Comparison of ENCODE assay signal across 11 cellular contexts in the genomic region with DNA sequence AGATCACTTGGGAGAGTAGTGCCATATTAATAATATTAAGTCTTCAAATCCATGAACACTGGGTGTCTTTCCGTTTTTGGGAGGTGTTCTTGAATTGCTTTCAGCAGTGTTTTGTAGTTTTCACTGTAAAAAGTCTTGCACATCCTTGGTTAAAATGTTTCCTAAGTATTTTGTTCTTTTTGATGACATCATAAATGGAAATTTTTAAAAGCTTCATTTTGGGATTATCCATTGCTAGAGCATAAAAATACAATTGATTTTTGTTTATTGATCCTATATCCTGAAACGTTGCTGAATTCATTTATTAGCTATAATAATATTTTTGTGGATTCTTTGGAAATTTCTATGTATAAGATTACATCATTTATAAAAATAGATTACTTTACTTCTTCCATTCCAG.
"Had no signal": no experiment of that assay in that cellular context is flagged by ENCODE, and none has a peak within 500 bp of the region (broad histone marks: within the 10 kb centered on the region; RNA-seq: fewer than 3 reads in every experiment).

No MANE protein-coding gene starts in this region.

- DNase-seq: GM23248, GOT3, H7, H9, HCEC 1CT, HFFc6 had no signal

- H3K4me2 ChIP-seq: GM23338 had no signal

- FAIRE-seq: H1, H54 had no signal

- H3K4me3 ChIP-seq: GM23248, GM23338, HAP-1 had no signal

- H3K27ac ChIP-seq: GM23248 had no signal

- H2AFZ ChIP-seq: GM23248, GM23338 had no signal

- H3K9ac ChIP-seq: GM23248 had no signal

- ATAC-seq: GM23338, HCT116 had no signal

- H3K36me3 ChIP-seq: HAP-1 had no signal

- H3K9me3 ChIP-seq: HAP-1 had no signal
